1 cellular context compared by ENCODE assay signal in the genomic region with DNA sequence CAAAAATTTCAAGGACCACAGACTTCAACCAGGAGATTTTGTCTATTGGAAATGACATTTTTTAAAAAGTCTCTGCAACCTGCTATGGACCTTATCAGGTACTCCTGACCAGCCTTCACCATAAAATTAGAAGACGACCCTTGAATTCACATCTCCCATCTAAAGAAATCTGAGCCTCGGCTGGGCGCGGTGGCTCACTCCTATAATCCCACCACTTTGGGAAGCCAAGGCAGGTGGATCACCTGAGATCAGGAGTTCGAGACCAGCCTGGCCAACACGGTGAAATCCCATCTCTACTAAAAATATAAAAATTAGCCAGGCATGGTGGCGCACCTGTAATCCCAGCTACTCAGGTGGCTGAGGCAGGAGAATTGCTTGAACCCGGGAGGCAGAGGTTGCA.
TF ChIP-seq lines count a peak whose summit lies in the region.

No MANE protein-coding gene starts in this region.

TF ChIP-seq in K562, 482 proteins besides CTCF, POLR2A, EP300 and RAD21:
- TF ChIP-seq SRF (CRISPR knock-in tag; IDR thresholded peaks at IDR 0.05): 0 out of 4 replicates have a peak, but pooled peaks of 1 of the 2 experiments have one; percentile 15
- TF ChIP-seq E4F1 (CRISPR knock-in tag; IDR thresholded peaks at IDR 0.05; ENCODE audit: borderline replicate concordance): 0 out of 2 replicates have a peak, but pooled peaks have one; percentile 47
- TF ChIP-seq ZNF175 (CRISPR knock-in tag; IDR thresholded peaks at IDR 0.05; ENCODE audit: low read depth): 0 out of 2 replicates have a peak, but pooled peaks have one; percentile 13
